Comparison of ENCODE assay signal across 19 cellular contexts in genomic region chrX:109954333-109954732, GRCh38. TPM values are rescaled to one million over a fixed set of nuclear protein-coding genes. Genes with fewer than 3 reads are reported as not detected.
DNase-seq lines count a peak whose midpoint lies in the region; ATAC-seq and TF ChIP-seq lines count a peak whose summit lies in the region.
"Had no signal": no experiment of that assay in that cellular context is flagged by ENCODE, and none has a peak within 500 bp of the region (broad histone marks: within the 10 kb centered on the region; RNA-seq: fewer than 3 reads in every experiment).

No MANE protein-coding gene starts in this region.

- H3K9me3 Mint-ChIP-seq in activated CD8-positive, alpha-beta T cell treated with anti-CD3 and anti-CD28 coated beads, Interleukin-2, amount 10 ng/mL, durations not matched to agents 7 days and 5 days (ENCODE audit: insufficient read depth) = no peaks in the 10 kb centered on the region
- H3K9me3 Mint-ChIP-seq in naive thymus-derived CD8-positive, alpha-beta T cell = peaks cover 0 to 2% (median 0%) of the 10 kb centered on the region in 9 donors
- H3K9me3 Mint-ChIP-seq: activated naive CD8-positive, alpha-beta T cell treated with anti-CD3 and anti-CD28 coated beads for 36 hours; activated T-helper 1 cell treated with anti-CD3 and anti-CD28 coated beads, Interleukin-12 subunit alpha, Interleukin-12 subunit beta, Interleukin-2, Interleukin-4 antibody, amounts not matched to agents 30 ng/mL and 10 ng/mL and 1 ng/mL, durations not matched to agents 14 hours and 24 hours and 36 hours; CD8-positive, alpha-beta T cell; GM23338; T-helper 2 cell treated with Interferon-gamma antibody and Interleukin-4, amounts not matched to agents 5 μg/mL and 100 μg/mL, for 36 hours had no signal

- H3K4me3 ChIP-seq in ACC112 (ENCODE audit: low read depth, low read length) = no peak overlapping the region
- no peak overlapping the region for H3K4me3 ChIP-seq in fibroblast of the aortic adventitia (ENCODE audit: low read depth, low read length)
- H3K4me3 ChIP-seq: GM23338, testis had no signal

- DNase-seq in GM03348 (ENCODE audit: low spot score) (peak; percentile 18), RWPE1 (ENCODE audit: low spot score) (peak; percentile 16), fibroblast of the aortic adventitia (ENCODE audit: low read depth) (peak; percentile 58), T-helper 1 cell (no peak)
- DNase-seq in activated CD8-positive, alpha-beta T cell treated with anti-CD3 and anti-CD28 coated beads, Interleukin-2, amount 10 ng/mL, durations not matched to agents 7 days and 5 days = no peak
- no peak for DNase-seq in naive thymus-derived CD8-positive, alpha-beta T cell
- DNase-seq: activated CD8-positive, alpha-beta memory T cell treated with anti-CD3 and anti-CD28 coated beads for 24 hours; activated naive CD8-positive, alpha-beta T cell treated with anti-CD3 and anti-CD28 coated beads for 36 hours; CD8-positive, alpha-beta T cell; DMS79; foreskin melanocyte; stimulated activated CD8-positive, alpha-beta memory T cell treated with anti-CD3 and anti-CD28 coated beads, Interleukin-4, amount 100 ng/mL, for 48 hours; testis had no signal

- H3K27ac ChIP-seq in ACC112 (ENCODE audit: low read depth, low read length) = peak overlapping the region; percentile 66
- H3K27ac ChIP-seq in RWPE1 = no peak overlapping the region
- H3K27ac ChIP-seq: testis had no signal

- H3K36me3 ChIP-seq in ACC112 (ENCODE audit: insufficient read depth, low read length) = no peaks in the 10 kb centered on the region

- H3K4me1 Mint-ChIP-seq in activated CD8-positive, alpha-beta T cell treated with anti-CD3 and anti-CD28 coated beads, Interleukin-2, amount 10 ng/mL, durations not matched to agents 7 days and 5 days (ENCODE audit: low read depth) = peaks cover 25% of the 10 kb centered on the region
- H3K4me1 Mint-ChIP-seq in naive thymus-derived CD8-positive, alpha-beta T cell = peaks cover 0 to 20% (median 8%) of the 10 kb centered on the region in 4 donors
- H3K4me1 Mint-ChIP-seq: activated naive CD8-positive, alpha-beta T cell treated with anti-CD3 and anti-CD28 coated beads for 36 hours; neural crest cell had no signal

- no peak overlapping the region for H3K4me3 Mint-ChIP-seq in activated CD8-positive, alpha-beta T cell treated with anti-CD3 and anti-CD28 coated beads, Interleukin-2, amount 10 ng/mL, durations not matched to agents 7 days and 5 days
- H3K4me3 Mint-ChIP-seq in naive thymus-derived CD8-positive, alpha-beta T cell = no peak overlapping the region
- H3K4me3 Mint-ChIP-seq: activated naive CD8-positive, alpha-beta T cell treated with anti-CD3 and anti-CD28 coated beads for 36 hours; activated T-helper 1 cell treated with anti-CD3 and anti-CD28 coated beads, Interleukin-12 subunit alpha, Interleukin-12 subunit beta, Interleukin-2, Interleukin-4 antibody, amounts not matched to agents 30 ng/mL and 10 ng/mL and 1 ng/mL, durations not matched to agents 14 hours and 24 hours and 36 hours; CD8-positive, alpha-beta T cell; GM23338; neural crest cell; T-helper 2 cell treated with Interferon-gamma antibody and Interleukin-4, amounts not matched to agents 5 μg/mL and 100 μg/mL, for 36 hours had no signal

- no peaks in the 10 kb centered on the region for H3K27me3 Mint-ChIP-seq in activated CD8-positive, alpha-beta T cell treated with anti-CD3 and anti-CD28 coated beads, Interleukin-2, amount 10 ng/mL, durations not matched to agents 7 days and 5 days (ENCODE audit: low read depth)
- no peaks in the 10 kb centered on the region for H3K27me3 Mint-ChIP-seq in naive thymus-derived CD8-positive, alpha-beta T cell
- H3K27me3 Mint-ChIP-seq: activated naive CD8-positive, alpha-beta T cell treated with anti-CD3 and anti-CD28 coated beads for 36 hours had no signal

- H3K79me2 ChIP-seq in ACC112 (ENCODE audit: control insufficient read depth, insufficient read depth, low read length, unreplicated experiment) = no peaks in the 10 kb centered on the region

- no peaks in the 10 kb centered on the region for H3K36me3 Mint-ChIP-seq in activated CD8-positive, alpha-beta T cell treated with anti-CD3 and anti-CD28 coated beads, Interleukin-2, amount 10 ng/mL, durations not matched to agents 7 days and 5 days (ENCODE audit: low read depth)
- H3K36me3 Mint-ChIP-seq in naive thymus-derived CD8-positive, alpha-beta T cell = peaks cover 0 to 2% (median 0%) of the 10 kb centered on the region in 3 donors
- H3K36me3 Mint-ChIP-seq: activated naive CD8-positive, alpha-beta T cell treated with anti-CD3 and anti-CD28 coated beads for 36 hours; CD8-positive, alpha-beta T cell had no signal

- CTCF ChIA-PET in RWPE1 (lab: Yijun Ruan, JAX) = interaction anchor here (0.6 kb wide), 2 partner anchors 89 to 304 kb away, joined by 3 to 4 read pairs; no protein-coding TSS in a partner anchor
- CTCF ChIA-PET in activated CD8-positive, alpha-beta T cell treated with anti-CD3 and anti-CD28 coated beads, Interleukin-2, amount 10 ng/mL, durations not matched to agents 7 days and 5 days (lab: Charles Lee) = interaction anchor here (2.1 kb wide), 1 partner anchor 63 kb away, joined by 5 read pairs; no protein-coding TSS in a partner anchor

- ATAC-seq in activated CD8-positive, alpha-beta T cell treated with anti-CD3 and anti-CD28 coated beads, Interleukin-2, amount 10 ng/mL, durations not matched to agents 7 days and 5 days = no peak
- no peak for ATAC-seq in naive thymus-derived CD8-positive, alpha-beta T cell
- ATAC-seq in HG02885 (IDR thresholded peaks at IDR 0.05; ENCODE audit: poor library complexity, unreplicated experiment) = no peak
- ATAC-seq: CD8-positive, alpha-beta T cell; GM23338 had no signal

- peak overlapping the region; percentile 77 for H2AFZ ChIP-seq in ACC112 (ENCODE audit: low read length, unreplicated experiment)

- peaks cover 9% of the 10 kb centered on the region for H3K4me1 ChIP-seq in ACC112 (ENCODE audit: control insufficient read depth, insufficient read depth, low read length, unreplicated experiment)
- H3K4me1 ChIP-seq: testis had no signal

- no peak for TF ChIP-seq CTCF in RWPE1 (conservative IDR thresholded peaks at IDR 0.05; ENCODE audit: low read depth)
- no peak for TF ChIP-seq CTCF in fibroblast of the aortic adventitia (IDR thresholded peaks at IDR 0.05; ENCODE audit: insufficient read depth, low read length)

- no peaks in the 10 kb centered on the region for H3K27me3 ChIP-seq in ACC112 (ENCODE audit: insufficient read depth, low read length)
- H3K27me3 ChIP-seq: testis had no signal

- H3K27ac Mint-ChIP-seq in activated CD8-positive, alpha-beta T cell treated with anti-CD3 and anti-CD28 coated beads, Interleukin-2, amount 10 ng/mL, durations not matched to agents 7 days and 5 days = no peak overlapping the region
- H3K27ac Mint-ChIP-seq in naive thymus-derived CD8-positive, alpha-beta T cell = no peak overlapping the region
- H3K27ac Mint-ChIP-seq: activated naive CD8-positive, alpha-beta T cell treated with anti-CD3 and anti-CD28 coated beads for 36 hours; CD8-positive, alpha-beta T cell; GM23338; T-helper 2 cell treated with Interferon-gamma antibody and Interleukin-4, amounts not matched to agents 5 μg/mL and 100 μg/mL, for 36 hours had no signal

- POLR2A ChIA-PET in RWPE1 (lab: Yijun Ruan, JAX; ENCODE audit: low non-redundant PET) = no interaction called here
- POLR2A ChIA-PET in activated CD8-positive, alpha-beta T cell treated with anti-CD3 and anti-CD28 coated beads, Interleukin-2, amount 10 ng/mL, durations not matched to agents 7 days and 5 days (lab: Charles Lee) = no interaction called here
- POLR2A ChIA-PET in naive thymus-derived CD8-positive, alpha-beta T cell (lab: Charles Lee) = no interaction called here

RNA-seq across cellular contexts. Expression of gene TMEM164, which starts 48.6 kb away (rescaled TPM):
- total RNA-seq in fibroblast of the aortic adventitia (ENCODE audit: low replicate concordance) = 7.3 and 11.8 TPM in 2 replicates
- total RNA-seq in activated CD8-positive, alpha-beta T cell treated with anti-CD3 and anti-CD28 coated beads, Interleukin-2, amount 10 ng/mL, durations not matched to agents 7 days and 5 days = 10 to 100 TPM; 17.5 to 24.1 TPM
- total RNA-seq in naive thymus-derived CD8-positive, alpha-beta T cell = 10 to 100 TPM; 15.3 to 18.3 TPM
- 1 to 10 TPM in 1 of 3 donors, under 1 TPM in 2; 0.66 to 1.4 (median 0.74) TPM for polyA plus RNA-seq in naive thymus-derived CD8-positive, alpha-beta T cell

Comparison
In these comparisons a context has a peak if more than half of its experiments do, and no peak if none do; other contexts are left out.
1. DNase-seq: peak in GM03348 (single experiment), RWPE1 (single experiment) and fibroblast of the aortic adventitia (single experiment); none in activated CD8-positive, alpha-beta T cell treated with anti-CD3 and anti-CD28 coated beads, Interleukin-2, amount 10 ng/mL, durations not matched to agents 7 days and 5 days (single experiment), naive thymus-derived CD8-positive, alpha-beta T cell (0 of 10) and T-helper 1 cell (0 of 5).